21 cellular contexts compared by ENCODE assay signal in the genomic region with DNA sequence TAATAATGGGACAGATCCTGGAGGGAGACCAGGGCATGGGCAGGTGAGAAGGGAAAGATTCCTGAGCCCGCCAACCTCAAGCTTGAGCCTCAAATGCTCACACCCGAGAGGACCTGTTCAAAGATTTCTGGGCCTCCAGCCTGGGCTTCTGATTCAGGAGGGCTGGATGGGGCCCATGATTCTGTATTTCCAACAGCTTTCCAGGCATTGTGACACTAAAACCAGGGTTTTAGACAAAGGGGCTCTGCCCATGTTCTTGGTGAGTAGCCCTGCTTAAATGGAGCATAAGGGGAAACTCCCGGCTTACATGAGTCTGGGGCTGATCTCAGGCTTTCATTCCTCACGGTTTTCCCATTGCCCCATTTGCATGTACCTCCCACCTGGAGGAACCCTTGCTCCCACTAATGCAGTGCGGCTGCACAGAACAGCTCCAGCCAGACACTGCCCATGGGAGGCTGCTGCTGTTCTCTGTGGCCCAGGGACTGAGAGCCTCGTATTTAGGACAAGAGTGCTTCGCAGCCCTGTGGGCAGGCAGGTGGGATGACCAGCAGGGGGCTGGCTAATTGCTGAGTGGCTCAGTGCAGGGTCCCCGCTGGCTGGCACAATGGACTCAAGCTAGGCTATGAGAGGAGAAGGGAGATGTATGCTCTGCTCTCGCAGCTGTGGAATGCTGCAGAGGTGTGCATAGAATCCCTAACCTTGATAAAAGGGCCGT.
DNase-seq lines count a peak whose midpoint lies in the region; ATAC-seq, FAIRE-seq and TF ChIP-seq lines count a peak whose summit lies in the region.
"Had no signal": no experiment of that assay in that cellular context is flagged by ENCODE, and none has a peak within 500 bp of the region (broad histone marks: within the 10 kb centered on the region; RNA-seq: fewer than 3 reads in every experiment).

No MANE protein-coding gene starts in this region.

- H3K9me2 ChIP-seq in hepatocyte (replicated peaks; ENCODE audit: insufficient read depth): no peaks in the 10 kb centered on the region

- no peaks in the 10 kb centered on the region for H3K9me3 ChIP-seq in HepG2 (ENCODE audit: low read length)
- no peaks in the 10 kb centered on the region for H3K9me3 ChIP-seq in right lobe of liver
- H3K9me3 ChIP-seq in hepatocyte (ENCODE audit: low read depth): no peaks in the 10 kb centered on the region
- H3K9me3 ChIP-seq in sigmoid colon: no peaks in the 10 kb centered on the region
- H3K9me3 ChIP-seq: ascending aorta, ovary had no signal

- peak; percentile 45 for TF ChIP-seq CTCF in HepG2 (CRISPR knock-in tag; IDR thresholded peaks at IDR 0.05)
- no peak for TF ChIP-seq CTCF in right lobe of liver (IDR thresholded peaks at IDR 0.05)
- peak; percentile 27 for TF ChIP-seq CTCF in hepatocyte (IDR thresholded peaks at IDR 0.05; ENCODE audit: poor library complexity)
- TF ChIP-seq CTCF in sigmoid colon (IDR thresholded peaks at IDR 0.05): no peak

- H3K27ac ChIP-seq in HepG2 (ENCODE audit: extremely low read length, insufficient read depth, low read length) (no peak overlapping the region), right lobe of liver (no peak overlapping the region), hepatocyte (no peak overlapping the region), sigmoid colon (no peak overlapping the region)
- H3K27ac ChIP-seq: ascending aorta, foreskin keratinocyte, ovary had no signal

- CTCF ChIA-PET in HepG2 (lab: Yijun Ruan, JAX; ENCODE audit: low intra/inter-chr PET ratio, low total read pairs): no interaction called here

- ATAC-seq in HepG2 (peak; percentile 97), right lobe of liver (no peak), HG02623 (IDR thresholded peaks at IDR 0.05; ENCODE audit: unreplicated experiment) (no peak), GM21737 (IDR thresholded peaks at IDR 0.05; ENCODE audit: unreplicated experiment) (no peak)
- ATAC-seq: activated naive CD4-positive, alpha-beta T cell treated with anti-CD3 and anti-CD28 coated beads, Interleukin-2, amount 50 U/mL, for 72 hours; foreskin keratinocyte had no signal

- in situ Hi-C loops in HepG2 (cut with HindIII; ENCODE audit: extremely low pct_ligation_motif_present, low pct_unique_long_range_greater_than_20kb): no loop called here

- TF ChIP-seq RAD21 in HepG2 (CRISPR knock-in tag; IDR thresholded peaks at IDR 0.05): no peak

- H3K27me3 ChIP-seq in HepG2 (ENCODE audit: control insufficient read depth in 1 of 2, insufficient read depth in 2 of 2, low read length in 2 of 2) (peaks cover 0 to 7% of the 10 kb centered on the region in 2 experiments; a peak in 2 of 5 replicates), right lobe of liver (no peaks in the 10 kb centered on the region), hepatocyte (no peaks in the 10 kb centered on the region), sigmoid colon (no peaks in the 10 kb centered on the region)
- H3K27me3 ChIP-seq: ascending aorta, foreskin keratinocyte, ovary had no signal

- intact Hi-C loops in HepG2 (cut with micrococcal nuclease; ENCODE audit: unreplicated experiment) (no loop called here), right lobe of liver (cut with DNase I) (no loop called here), sigmoid colon (cut with DNase I) (no loop called here)

- H3K4me2 ChIP-seq in HepG2 (ENCODE audit: low read depth, low read length) (no peak overlapping the region), hepatocyte (no peak overlapping the region)

- POLR2A ChIA-PET in HepG2 (lab: Yijun Ruan, JAX): no interaction called here

- H3K4me1 ChIP-seq in HepG2 (ENCODE audit: insufficient read depth, low read length) (no peaks in the 10 kb centered on the region), right lobe of liver (no peaks in the 10 kb centered on the region), hepatocyte (ENCODE audit: insufficient read depth) (peaks cover 9% of the 10 kb centered on the region), sigmoid colon (peaks cover 0 to 20% (median 0%) of the 10 kb centered on the region in 4 donors)
- H3K4me1 ChIP-seq: ascending aorta, foreskin keratinocyte had no signal

- 13% methylated on average over 8 of the region's 10 CpGs for WGBS in HepG2 (ENCODE audit: low lambda C conversion rate)
- WGBS in right lobe of liver (ENCODE audit: insufficient coverage, low coverage, low lambda C conversion rate, missing lambda C conversion rate): 21% methylated on average over 3 of the region's 10 CpGs
- 64% methylated on average over 10 of the region's 10 CpGs for WGBS in hepatocyte (ENCODE audit: low lambda C conversion rate, missing lambda C conversion rate)
- 79 to 81% methylated on average over 10 of the region's 10 CpGs for WGBS in sigmoid colon, 2 donors

- H3K79me2 ChIP-seq in HepG2 (ENCODE audit: insufficient read depth, low read length): no peaks in the 10 kb centered on the region
- no peaks in the 10 kb centered on the region for H3K79me2 ChIP-seq in hepatocyte

- H3K4me3 ChIP-seq in HepG2 (replicated peaks in 1 of 3; ENCODE audit: insufficient read depth in 1 of 3, low read depth in 2 of 3, low read length in 3 of 3) (no peak overlapping the region), right lobe of liver (no peak overlapping the region), hepatocyte (no peak overlapping the region), sigmoid colon (no peak overlapping the region)
- H3K4me3 ChIP-seq: ascending aorta, ovary had no signal

- H3K36me3 ChIP-seq in HepG2 (replicated peaks in 1 of 2; ENCODE audit: control insufficient read depth in 1 of 2, insufficient read depth in 2 of 2, low read length in 2 of 2) (no peaks in the 10 kb centered on the region), right lobe of liver (no peaks in the 10 kb centered on the region), hepatocyte (replicated peaks; ENCODE audit: insufficient read depth, low read depth) (no peaks in the 10 kb centered on the region), sigmoid colon (no peaks in the 10 kb centered on the region)
- H3K36me3 ChIP-seq: ascending aorta, ovary had no signal

- H2AFZ ChIP-seq in HepG2 (ENCODE audit: low read length): no peak overlapping the region
- no peak overlapping the region for H2AFZ ChIP-seq in hepatocyte

- TF ChIP-seq POLR2A in HepG2 (IDR thresholded peaks at IDR 0.05; ENCODE audit: insufficient read depth in 1 of 2, low read depth in 2 of 2, low read length in 2 of 2): no peak
- no peak for TF ChIP-seq POLR2A in right lobe of liver (IDR thresholded peaks at IDR 0.05)
- no peak for TF ChIP-seq POLR2A in sigmoid colon (IDR thresholded peaks at IDR 0.05)

- TF ChIP-seq EP300 in HepG2 (IDR thresholded peaks at IDR 0.05; ENCODE audit: low read depth in 2 of 2, low read length in 2 of 2): no peak
- no peak for TF ChIP-seq EP300 in HepG2 (CRISPR knock-in tag; IDR thresholded peaks at IDR 0.05; ENCODE audit: borderline replicate concordance)
- TF ChIP-seq EP300 in sigmoid colon (IDR thresholded peaks at IDR 0.05): no peak

- BruUV-seq in HepG2 (replicated peaks; lab: Mats Ljungman, UMichigan): no TSS peak

- no peak overlapping the region for H3K9ac ChIP-seq in HepG2 (ENCODE audit: insufficient read depth, low read depth, low read length)

- H4K20me1 ChIP-seq in HepG2 (ENCODE audit: insufficient read depth, low read length): no peaks in the 10 kb centered on the region
- no peaks in the 10 kb centered on the region for H4K20me1 ChIP-seq in hepatocyte (ENCODE audit: insufficient read depth, poor library complexity, severe bottlenecking)

- no peak for FAIRE-seq in HepG2 (lab: Jason Lieb, UNC)
- FAIRE-seq: GM12892, HTR-8/SVneo had no signal

- no peak for DNase-seq in HepG2 (ENCODE audit: low spot score)
- DNase-seq in right lobe of liver: no peak
- peak; percentile 65 for DNase-seq in NCI-H345 treated with DMSO at 0.1 percent for 48 hours (lab: John Stamatoyannopoulos, UW; ENCODE audit: unreplicated experiment)
- DNase-seq in hepatocyte (ENCODE audit: low spot score): peak; percentile 20
- DNase-seq in sigmoid colon: no peak
- no peak for DNase-seq in epidermal melanocyte (ENCODE audit: insufficient read length, low spot score)
- DNase-seq: central memory CD4-positive, alpha-beta T cell; DMS53; foreskin keratinocyte; kidney glomerular epithelial cell; mammary epithelial cell; NCI-H1092 treated with DMSO at 0.1 percent for 48 hours; NCI-H2171 treated with DMSO at 0.1 percent for 48 hours; ovary; SW 1271 had no signal

TF ChIP-seq in HepG2, 621 proteins besides CTCF, POLR2A, EP300 and RAD21:
- peak; percentile 32 for TF ChIP-seq XRCC5 (optimal IDR thresholded peaks at IDR 0.05; ENCODE audit: low read length)
- peak; percentile 35 for TF ChIP-seq STAG1 (CRISPR knock-in tag; IDR thresholded peaks at IDR 0.05)
- TF ChIP-seq IRX3 (CRISPR knock-in tag; IDR thresholded peaks at IDR 0.05; ENCODE audit: borderline replicate concordance, low read depth): no peak

Comparison
In these comparisons a context has a peak if more than half of its experiments do, and no peak if none do; other contexts are left out.
1. CTCF ChIP-seq: peak in HepG2 (single experiment) and hepatocyte (single experiment); none in right lobe of liver (0 of 4) and sigmoid colon (0 of 4).
2. DNase-seq: peak in NCI-H345 treated with DMSO at 0.1 percent for 48 hours (single experiment) and hepatocyte (single experiment); none in HepG2 (single experiment), right lobe of liver (0 of 3), sigmoid colon (single experiment) and epidermal melanocyte (single experiment).